ENCODE assay signal across 31 cellular contexts in the genomic region with DNA sequence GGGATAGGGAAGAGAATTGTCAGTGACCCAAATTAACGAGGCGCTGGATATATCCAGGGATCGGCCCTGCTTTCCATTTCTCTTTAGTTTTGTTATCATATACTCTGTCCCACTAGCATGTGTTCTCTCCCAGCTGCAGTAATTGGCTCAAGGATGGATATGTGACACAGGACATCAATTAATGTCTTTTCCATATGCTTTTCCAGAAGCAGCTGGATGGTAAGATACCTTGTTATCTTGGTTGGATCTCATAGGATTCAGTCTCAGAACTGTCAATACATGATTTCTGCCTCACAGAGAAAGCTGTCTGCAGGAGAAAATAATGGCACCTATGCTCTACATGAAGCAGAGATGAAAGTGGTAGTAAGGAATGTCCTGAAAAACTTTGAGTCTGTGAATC.
DNase-seq lines count a peak whose midpoint lies in the region; ATAC-seq and TF ChIP-seq lines count a peak whose summit lies in the region.
"Had no signal": no experiment of that assay in that cellular context is flagged by ENCODE, and none has a peak within 500 bp of the region (broad histone marks: within the 10 kb centered on the region; RNA-seq: fewer than 3 reads in every experiment).

No MANE protein-coding gene starts in this region.

- H3K36me3 ChIP-seq in SK-N-SH (replicated peaks in 1 of 2; ENCODE audit: control insufficient read depth in 1 of 2, insufficient read depth in 2 of 2, low read length in 1 of 2), result no peaks in the 10 kb centered on the region
- H3K36me3 ChIP-seq: BE2C; BLaER1; BLaER1 treated with 17β-estradiol and CSF1 and Interleukin-3, amounts not matched to agents 10 nM and 100 nM had no signal

- no peak overlapping the region for H3K9ac ChIP-seq in SK-N-SH
- H3K9ac ChIP-seq: BLaER1; BLaER1 treated with 17β-estradiol and CSF1 and Interleukin-3, amounts not matched to agents 10 nM and 100 nM had no signal

- H2AFZ ChIP-seq in SK-N-SH (ENCODE audit: low read depth), result no peak overlapping the region

- no peaks in the 10 kb centered on the region for H3K9me3 Mint-ChIP-seq in activated naive CD4-positive, alpha-beta T cell treated with anti-CD3 and anti-CD28 coated beads for 36 hours
- H3K9me3 Mint-ChIP-seq: CD4-positive, alpha-beta T cell; CD8-positive, alpha-beta T cell had no signal

- peaks cover 0 to 5% of the 10 kb centered on the region in 2 experiments; a peak in 2 of 4 replicates for H3K4me1 ChIP-seq in SK-N-SH (ENCODE audit: control insufficient read depth in 1 of 2, insufficient read depth in 2 of 2, low read depth in 1 of 2, low read length in 1 of 2)
- H3K4me1 ChIP-seq: A549; BLaER1; BLaER1 treated with 17β-estradiol and CSF1 and Interleukin-3, amounts not matched to agents 10 nM and 100 nM; Caco-2 had no signal

- H3K27ac ChIP-seq in SK-N-SH (ENCODE audit: low read depth in 2 of 2, low read length in 1 of 2), result no peak overlapping the region
- H3K27ac ChIP-seq: 22Rv1; A549; BLaER1; BLaER1 treated with 17β-estradiol and CSF1 and Interleukin-3, amounts not matched to agents 10 nM and 100 nM; C4-2B had no signal

- no peaks in the 10 kb centered on the region for H3K36me3 Mint-ChIP-seq in activated naive CD4-positive, alpha-beta T cell treated with anti-CD3 and anti-CD28 coated beads for 36 hours (ENCODE audit: low read depth)
- H3K36me3 Mint-ChIP-seq: CD14-positive monocyte; CD4-positive, alpha-beta memory T cell; CD4-positive, CD25-positive, alpha-beta regulatory T cell; CD8-positive, alpha-beta T cell had no signal

- no peaks in the 10 kb centered on the region for H3K9me2 ChIP-seq in SK-N-SH

- no peak for TF ChIP-seq CTCF in SK-N-SH (IDR thresholded peaks at IDR 0.05)

- DNase-seq in SK-N-SH (no peak), SK-N-DZ (ENCODE audit: low spot score) (peak; percentile 71)
- DNase-seq in activated naive CD4-positive, alpha-beta T cell treated with anti-CD3 and anti-CD28 coated beads for 36 hours, result no peak
- DNase-seq: 8988T; ACHN; AML-193; C1 segment of cervical spinal cord; Caco-2; Calu3; CD4-positive, alpha-beta memory T cell; CD4-positive, alpha-beta T cell; CD4-positive, CD25-positive, alpha-beta regulatory T cell; CD8-positive, alpha-beta memory T cell; CD8-positive, alpha-beta T cell; COR-L47; DMS 273 treated with DMSO at 0.1 percent for 48 hours; DMS153; DMS53; DMS79; DMS79 treated with DMSO at 0.1 percent for 48 hours; DND-41; EL had no signal

- intact Hi-C loops in activated naive CD4-positive, alpha-beta T cell treated with anti-CD3 and anti-CD28 coated beads for 36 hours (cut with micrococcal nuclease), result no loop called here

- H3K4me3 ChIP-seq in SK-N-SH (ENCODE audit: low read depth in 2 of 2, low read length in 1 of 2), result no peak overlapping the region
- H3K4me3 ChIP-seq: A549; BLaER1; BLaER1 treated with 17β-estradiol and CSF1 and Interleukin-3, amounts not matched to agents 10 nM and 100 nM had no signal

- no peak overlapping the region for H3K27ac Mint-ChIP-seq in activated naive CD4-positive, alpha-beta T cell treated with anti-CD3 and anti-CD28 coated beads for 36 hours
- H3K27ac Mint-ChIP-seq: B cell; CD14-positive monocyte; CD4-positive, alpha-beta memory T cell; CD4-positive, alpha-beta T cell; CD4-positive, CD25-positive, alpha-beta regulatory T cell; CD8-positive, alpha-beta memory T cell; CD8-positive, alpha-beta T cell had no signal

- no peaks in the 10 kb centered on the region for H3K9me3 ChIP-seq in SK-N-SH
- H3K9me3 ChIP-seq: A549; BE2C; BLaER1; BLaER1 treated with 17β-estradiol and CSF1 and Interleukin-3, amounts not matched to agents 10 nM and 100 nM; Caco-2 had no signal

- H3F3A ChIP-seq in SK-N-SH (replicated peaks; ENCODE audit: insufficient read depth), result no peaks in the 10 kb centered on the region

- 77% methylated on average over 3 of the region's 3 CpGs for WGBS in SK-N-SH (ENCODE audit: low lambda C conversion rate)

- POLR2A ChIA-PET in SK-N-SH (lab: Yijun Ruan, JAX), result no interaction called here

- H3K4me2 ChIP-seq in SK-N-SH, result no peak overlapping the region
- H3K4me2 ChIP-seq: A549; BLaER1; BLaER1 treated with 17β-estradiol and CSF1 and Interleukin-3, amounts not matched to agents 10 nM and 100 nM had no signal

- ATAC-seq in SK-N-SH treated with all-trans-retinoic acid at 6 μM for 48 hours, result no peak
- ATAC-seq: A549; CD8-positive, alpha-beta T cell had no signal

- H3K79me2 ChIP-seq in SK-N-SH (ENCODE audit: insufficient read depth), result no peaks in the 10 kb centered on the region

- no peak overlapping the region for H3K4me3 Mint-ChIP-seq in activated naive CD4-positive, alpha-beta T cell treated with anti-CD3 and anti-CD28 coated beads for 36 hours
- H3K4me3 Mint-ChIP-seq: B cell; CD14-positive monocyte; CD4-positive, alpha-beta memory T cell; CD4-positive, alpha-beta T cell; CD4-positive, CD25-positive, alpha-beta regulatory T cell; CD8-positive, alpha-beta memory T cell; CD8-positive, alpha-beta T cell had no signal

- TF ChIP-seq RAD21 in SK-N-SH (IDR thresholded peaks at IDR 0.05; ENCODE audit: low read length), result no peak

- CTCF ChIA-PET in SK-N-SH (lab: Yijun Ruan, JAX), result interaction anchor here (1.0 kb wide), 1 partner anchor 44 kb away, joined by 3 read pairs; no protein-coding TSS in a partner anchor
- CTCF ChIA-PET in activated naive CD4-positive, alpha-beta T cell treated with anti-CD3 and anti-CD28 coated beads for 36 hours (lab: Charles Lee), result no interaction called here

- no peaks in the 10 kb centered on the region for H4K20me1 ChIP-seq in SK-N-SH (ENCODE audit: insufficient read depth)
- H4K20me1 ChIP-seq: BLaER1; BLaER1 treated with 17β-estradiol and CSF1 and Interleukin-3, amounts not matched to agents 10 nM and 100 nM had no signal

- H3K27me3 Mint-ChIP-seq in activated naive CD4-positive, alpha-beta T cell treated with anti-CD3 and anti-CD28 coated beads for 36 hours (ENCODE audit: low read depth), result peaks cover 2% of the 10 kb centered on the region
- H3K27me3 Mint-ChIP-seq: B cell; CD4-positive, alpha-beta memory T cell; CD4-positive, alpha-beta T cell; CD4-positive, CD25-positive, alpha-beta regulatory T cell; CD8-positive, alpha-beta memory T cell had no signal

- H3K27me3 ChIP-seq in SK-N-SH (ENCODE audit: insufficient read depth), result no peaks in the 10 kb centered on the region
- H3K27me3 ChIP-seq: BE2C; BLaER1; BLaER1 treated with 17β-estradiol and CSF1 and Interleukin-3, amounts not matched to agents 10 nM and 100 nM had no signal

- no peak for TF ChIP-seq EP300 in SK-N-SH (IDR thresholded peaks at IDR 0.05; ENCODE audit: borderline replicate concordance in 1 of 2, low read depth in 1 of 2, low read length in 1 of 2)

- no peaks in the 10 kb centered on the region for H3K4me1 Mint-ChIP-seq in activated naive CD4-positive, alpha-beta T cell treated with anti-CD3 and anti-CD28 coated beads for 36 hours (ENCODE audit: low read depth)
- H3K4me1 Mint-ChIP-seq: B cell; CD14-positive monocyte; CD4-positive, alpha-beta memory T cell; CD4-positive, CD25-positive, alpha-beta regulatory T cell; CD8-positive, alpha-beta memory T cell had no signal

TF ChIP-seq in SK-N-SH, 30 proteins besides CTCF, POLR2A, EP300 and RAD21:
- TF ChIP-seq FOSL2 (IDR thresholded peaks at IDR 0.05; ENCODE audit: borderline replicate concordance, low read depth), result no peak
- TF ChIP-seq MXI1 (IDR thresholded peaks at IDR 0.05; ENCODE audit: low read depth, low read length), result no peak
- TF ChIP-seq GATA2 (CRISPR knock-in tag; IDR thresholded peaks at IDR 0.05), result peak; percentile 26; the same call in 1 of the 2 replicates
- TF ChIP-seq EZH2phosphoT487 (IDR thresholded peaks at IDR 0.05; ENCODE audit: borderline replicate concordance, low read depth), result no peak
TF ChIP-seq in SK-N-SH: peak in this region for 1.

TF ChIP-seq in SK-N-SH treated with all-trans-retinoic acid at 6 μM for 48 hours, 23 proteins besides CTCF, POLR2A, EP300 and RAD21 (continues in another document):
- TF ChIP-seq ARNTL (CRISPR knock-in tag; IDR thresholded peaks at IDR 0.05; ENCODE audit: borderline replicate concordance, low read depth), result no peak
- TF ChIP-seq ZNF70 (CRISPR knock-in tag; IDR thresholded peaks at IDR 0.05), result no peak
- no peak for TF ChIP-seq ZFP30 (CRISPR knock-in tag; IDR thresholded peaks at IDR 0.05)
- TF ChIP-seq TOX (CRISPR knock-in tag; IDR thresholded peaks at IDR 0.05; ENCODE audit: borderline replicate concordance), result no peak
- no peak for TF ChIP-seq PPARA (CRISPR knock-in tag; IDR thresholded peaks at IDR 0.05; ENCODE audit: borderline replicate concordance)
- TF ChIP-seq, protein P1, sequence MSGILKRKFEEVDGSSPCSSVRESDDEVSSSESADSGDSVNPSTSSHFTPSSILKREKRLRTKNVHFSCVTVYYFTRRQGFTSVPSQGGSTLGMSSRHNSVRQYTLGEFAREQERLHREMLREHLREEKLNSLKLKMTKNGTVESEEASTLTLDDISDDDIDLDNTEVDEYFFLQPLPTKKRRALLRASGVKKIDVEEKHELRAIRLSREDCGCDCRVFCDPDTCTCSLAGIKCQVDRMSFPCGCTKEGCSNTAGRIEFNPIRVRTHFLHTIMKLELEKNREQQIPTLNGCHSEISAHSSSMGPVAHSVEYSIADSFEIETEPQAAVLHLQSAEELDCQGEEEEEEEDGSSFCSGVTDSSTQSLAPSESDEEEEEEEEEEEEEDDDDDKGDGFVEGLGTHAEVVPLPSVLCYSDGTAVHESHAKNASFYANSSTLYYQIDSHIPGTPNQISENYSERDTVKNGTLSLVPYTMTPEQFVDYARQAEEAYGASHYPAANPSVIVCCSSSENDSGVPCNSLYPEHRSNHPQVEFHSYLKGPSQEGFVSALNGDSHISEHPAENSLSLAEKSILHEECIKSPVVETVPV (CRISPR knock-in tag; IDR thresholded peaks at IDR 0.05), result no peak
- TF ChIP-seq ZNF8 (CRISPR knock-in tag; IDR thresholded peaks at IDR 0.05), result no peak
- TF ChIP-seq POU6F1 (CRISPR knock-in tag; IDR thresholded peaks at IDR 0.05; ENCODE audit: borderline replicate concordance, low read depth), result no peak
- TF ChIP-seq ZC3H10 (CRISPR knock-in tag; IDR thresholded peaks at IDR 0.05), result no peak
- TF ChIP-seq CSDC2 (CRISPR knock-in tag; IDR thresholded peaks at IDR 0.05), result no peak
- no peak for TF ChIP-seq SNAI2 (CRISPR knock-in tag; IDR thresholded peaks at IDR 0.05)
- no peak for TF ChIP-seq RARB (CRISPR knock-in tag; IDR thresholded peaks at IDR 0.05)
- no peak for TF ChIP-seq GLIS3 (CRISPR knock-in tag; IDR thresholded peaks at IDR 0.05)
